23 cellular contexts compared by ENCODE assay signal in the genomic region with DNA sequence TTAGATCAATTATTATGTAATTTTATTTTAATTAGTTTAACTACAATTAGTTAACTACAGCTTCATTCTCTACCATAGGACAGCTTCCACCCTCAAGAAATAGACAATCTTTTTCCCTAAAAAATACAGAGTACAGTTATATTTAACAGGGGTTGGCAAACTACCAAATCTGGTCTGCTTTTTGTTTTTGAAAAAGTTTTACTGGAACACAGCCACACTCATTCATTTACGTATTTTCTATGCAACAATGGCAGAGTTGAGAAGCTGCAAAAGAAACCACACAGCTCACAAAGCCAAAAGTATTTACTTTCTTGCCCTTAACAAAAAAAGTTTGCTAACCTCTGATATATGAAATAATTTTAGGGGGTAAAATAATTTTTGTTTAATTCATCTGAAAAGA. TPM values are rescaled to one million over a fixed set of nuclear protein-coding genes. Genes with fewer than 3 reads are reported as not detected.
DNase-seq lines count a peak whose midpoint lies in the region; ATAC-seq, FAIRE-seq and TF ChIP-seq lines count a peak whose summit lies in the region.
"Had no signal": no experiment of that assay in that cellular context is flagged by ENCODE, and none has a peak within 500 bp of the region (broad histone marks: within the 10 kb centered on the region; RNA-seq: fewer than 3 reads in every experiment).

No MANE protein-coding gene starts in this region.

- H4K20me1 ChIP-seq in GM23338 (replicated peaks; ENCODE audit: insufficient read depth) (no peaks in the 10 kb centered on the region), astrocyte (ENCODE audit: insufficient read depth, low read length) (no peaks in the 10 kb centered on the region)

- H2AFZ ChIP-seq in GM23338 (no peak overlapping the region), astrocyte (ENCODE audit: low read depth, low read length) (no peak overlapping the region)

- no peak overlapping the region for H3K4me3 ChIP-seq in GM23338
- H3K4me3 ChIP-seq in astrocyte (ENCODE audit: insufficient read depth, low read depth, low read length) = no peak overlapping the region
- H3K4me3 ChIP-seq in gastrocnemius medialis = no peak overlapping the region
- H3K4me3 ChIP-seq: heart left ventricle, suprapubic skin had no signal

- H3K4me1 Mint-ChIP-seq in GM23338 (peaks cover 17% of the 10 kb centered on the region), astrocyte (ENCODE audit: low read depth, unreplicated experiment) (no peaks in the 10 kb centered on the region)
- H3K4me1 Mint-ChIP-seq: activated CD4-positive, alpha-beta T cell treated with anti-CD3 and anti-CD28 coated beads, Interleukin-2, amount 10 ng/mL, durations not matched to agents 7 days and 5 days had no signal

- FAIRE-seq in astrocyte (lab: Jason Lieb, UNC) = peak; percentile 95
- FAIRE-seq: D721Med, GM12892 had no signal

- H3K27ac ChIP-seq in GM23338 (ENCODE audit: low read depth) (0 out of 2 replicates have a peak overlapping the region, but pooled peaks have one; percentile 42), astrocyte (ENCODE audit: low read depth, low read length) (no peak overlapping the region), gastrocnemius medialis (no peak overlapping the region)
- H3K27ac ChIP-seq: suprapubic skin had no signal

- H3K27ac Mint-ChIP-seq in GM23338 (peak overlapping the region; percentile 74; the same call in 1 of the 2 replicates), astrocyte (ENCODE audit: unreplicated experiment) (no peak overlapping the region)
- H3K27ac Mint-ChIP-seq: activated CD4-positive, alpha-beta T cell treated with anti-CD3 and anti-CD28 coated beads, Interleukin-2, amount 10 ng/mL, durations not matched to agents 7 days and 5 days; activated naive CD4-positive, alpha-beta T cell treated with anti-CD3 and anti-CD28 coated beads for 36 hours; T-helper 2 cell treated with Interferon-gamma antibody and Interleukin-4, amounts not matched to agents 5 μg/mL and 100 μg/mL, for 36 hours had no signal

- H3K36me3 ChIP-seq in GM23338 (ENCODE audit: insufficient read depth) (no peaks in the 10 kb centered on the region; the same call in 1 of the 2 replicates), astrocyte (ENCODE audit: insufficient read depth, low read length) (no peaks in the 10 kb centered on the region), gastrocnemius medialis (no peaks in the 10 kb centered on the region)
- H3K36me3 ChIP-seq: suprapubic skin had no signal

- peak overlapping the region; percentile 60; the same call in 1 of the 2 replicates for H3K4me2 ChIP-seq in GM23338
- H3K4me2 ChIP-seq in astrocyte (ENCODE audit: low read length) = no peak overlapping the region

- H3K9me3 Mint-ChIP-seq in GM23338 = no peaks in the 10 kb centered on the region; the same call in 2 of the 3 replicates
- H3K9me3 Mint-ChIP-seq in astrocyte (ENCODE audit: unreplicated experiment) = no peaks in the 10 kb centered on the region
- H3K9me3 Mint-ChIP-seq: activated CD4-positive, alpha-beta T cell treated with anti-CD3 and anti-CD28 coated beads, Interleukin-2, amount 10 ng/mL, durations not matched to agents 7 days and 5 days; activated naive CD4-positive, alpha-beta T cell treated with anti-CD3 and anti-CD28 coated beads for 36 hours; T-helper 2 cell treated with Interferon-gamma antibody and Interleukin-4, amounts not matched to agents 5 μg/mL and 100 μg/mL, for 36 hours had no signal

- DNase-seq in GM23338 (ENCODE audit: low spot score) (no peak), astrocyte (ENCODE audit: low read depth) (peak; percentile 45), fibroblast of gingiva (ENCODE audit: low read depth) (peak; percentile 14), myocyte (ENCODE audit: low read depth) (peak; percentile 34), gastrocnemius medialis (no peak), GM13976 (ENCODE audit: low spot score) (no peak)
- no peak for DNase-seq in activated CD4-positive, alpha-beta T cell treated with anti-CD3 and anti-CD28 coated beads for 4 hours
- DNase-seq: activated CD4-positive, alpha-beta T cell treated with anti-CD3 and anti-CD28 coated beads, Interleukin-2, amount 10 ng/mL, durations not matched to agents 7 days and 5 days; activated naive CD4-positive, alpha-beta T cell treated with anti-CD3 and anti-CD28 coated beads for 36 hours; effector CD8-positive, alpha-beta T cell; heart left ventricle; mesenchymal stem cell; NCI-H1417 treated with DMSO at 0.1 percent for 48 hours; NCI-H2081 treated with DMSO at 0.1 percent for 48 hours; NCI-H345; NCI-H748 treated with DMSO at 0.1 percent for 48 hours; small intestine; stimulated activated CD4-positive, alpha-beta T cell treated with anti-CD3 and anti-CD28 coated beads, Interleukin-2, amount 100 ng/mL, for 24 hours had no signal

- H3F3A ChIP-seq in GM23338 (replicated peaks; ENCODE audit: low read depth) = no peaks in the 10 kb centered on the region

- no peak overlapping the region for H3K9ac ChIP-seq in astrocyte (ENCODE audit: low read length)

- H3K27me3 ChIP-seq in GM23338 (ENCODE audit: insufficient read depth) (no peaks in the 10 kb centered on the region), astrocyte (ENCODE audit: insufficient read depth, low read length) (no peaks in the 10 kb centered on the region), gastrocnemius medialis (no peaks in the 10 kb centered on the region)
- H3K27me3 ChIP-seq: heart left ventricle, suprapubic skin had no signal

- no peaks in the 10 kb centered on the region for H3K9me3 ChIP-seq in astrocyte (ENCODE audit: insufficient read depth, low read depth, low read length)
- H3K9me3 ChIP-seq in gastrocnemius medialis = no peaks in the 10 kb centered on the region
- H3K9me3 ChIP-seq: heart left ventricle, suprapubic skin had no signal

- TF ChIP-seq CTCF in GM23338 (conservative IDR thresholded peaks at IDR 0.05; ENCODE audit: low read depth in 2 of 2) (no peak), astrocyte (IDR thresholded peaks at IDR 0.05; ENCODE audit: insufficient read depth, low read depth, low read length) (no peak), gastrocnemius medialis (IDR thresholded peaks at IDR 0.05 in 4 of 5, conservative IDR thresholded peaks at IDR 0.05 in 1 of 5) (no peak), GM13976 (IDR thresholded peaks at IDR 0.05; ENCODE audit: borderline replicate concordance, control extremely low read depth, extremely low read depth, insufficient read depth, missing control alignments) (no peak)

- H3K4me3 Mint-ChIP-seq in GM23338 = no peak overlapping the region
- H3K4me3 Mint-ChIP-seq in astrocyte (ENCODE audit: unreplicated experiment) = no peak overlapping the region
- H3K4me3 Mint-ChIP-seq: activated CD4-positive, alpha-beta T cell treated with anti-CD3 and anti-CD28 coated beads, Interleukin-2, amount 10 ng/mL, durations not matched to agents 7 days and 5 days; activated naive CD4-positive, alpha-beta T cell treated with anti-CD3 and anti-CD28 coated beads for 36 hours; T-helper 2 cell treated with Interferon-gamma antibody and Interleukin-4, amounts not matched to agents 5 μg/mL and 100 μg/mL, for 36 hours had no signal

- H3K4me1 ChIP-seq in GM23338 (ENCODE audit: insufficient read depth) (peaks cover 18% of the 10 kb centered on the region), astrocyte (ENCODE audit: insufficient read depth, low read length) (no peaks in the 10 kb centered on the region), gastrocnemius medialis (peaks cover 0 to 6% of the 10 kb centered on the region in 2 donors)
- H3K4me1 ChIP-seq: suprapubic skin had no signal

- ATAC-seq in GM23338 (no peak), gastrocnemius medialis (no peak), GM18517 (IDR thresholded peaks at IDR 0.05; ENCODE audit: unreplicated experiment) (no peak)

- H3K27me3 Mint-ChIP-seq in GM23338 (ENCODE audit: insufficient read depth, low read depth, poor library complexity) (no peaks in the 10 kb centered on the region), astrocyte (ENCODE audit: low read depth, unreplicated experiment) (no peaks in the 10 kb centered on the region)
- H3K27me3 Mint-ChIP-seq: activated CD4-positive, alpha-beta T cell treated with anti-CD3 and anti-CD28 coated beads, Interleukin-2, amount 10 ng/mL, durations not matched to agents 7 days and 5 days had no signal

- no peaks in the 10 kb centered on the region for H3K9me2 ChIP-seq in GM23338 (ENCODE audit: insufficient read depth)

- H3K36me3 Mint-ChIP-seq in GM23338 (ENCODE audit: low read depth) = peaks cover 23% of the 10 kb centered on the region; the same call in 2 of the 3 replicates
- H3K36me3 Mint-ChIP-seq in astrocyte (ENCODE audit: low read depth, unreplicated experiment) = peaks cover 3% of the 10 kb centered on the region

- in situ Hi-C loops in gastrocnemius medialis (cut with MboI; ENCODE audit: low sequenced_read_pairs in 4 of 4) (no loop called here), GM13976 (cut with MboI; ENCODE audit: low sequenced_read_pairs, unreplicated experiment) (no loop called here)

- H3K79me2 ChIP-seq in GM23338 (replicated peaks; ENCODE audit: insufficient read depth) (peaks cover 3% of the 10 kb centered on the region; the same call in 1 of the 2 replicates), astrocyte (ENCODE audit: insufficient read depth, low read length) (no peaks in the 10 kb centered on the region)

- no peak for TF ChIP-seq POLR2A in gastrocnemius medialis (IDR thresholded peaks at IDR 0.05)

- intact Hi-C loops in gastrocnemius medialis (cut with DNase I; ENCODE audit: low total_unique reads) = no loop called here

TF ChIP-seq in GM23338, 12 proteins besides CTCF, POLR2A, EP300 and RAD21 (continues in another document):
- TF ChIP-seq STAT1 (IDR thresholded peaks at IDR 0.05; ENCODE audit: unreplicated experiment) = no peak
- no peak for TF ChIP-seq POLR2AphosphoS5 (IDR thresholded peaks at IDR 0.05; ENCODE audit: low read depth)

RNA-seq across cellular contexts. Expression of gene TMEM47, which starts 25.3 kb away (rescaled TPM):
- total RNA-seq in GM23338 (2014; rRNA removed; shearing (Covaris generic)) = 56.7 and 59.7 TPM in 2 replicates
- polyA plus RNA-seq in GM23338 (2016; fragmentation: Nextera tagmentation; extraction: Ambion mirVana) = 25.4 and 25.6 TPM in 2 replicates
- total RNA-seq in astrocyte (39.6 and 40.3 TPM in 2 replicates), myocyte (69.2 and 81.1 TPM in 2 replicates), gastrocnemius medialis (10 to 100 TPM; 30.6 to 95.8 (median 44.3) TPM)
- 31.0 TPM for polyA plus RNA-seq in myocyte (2012)
- total RNA-seq: activated CD4-positive, alpha-beta T cell treated with anti-CD3 and anti-CD28 coated beads, Interleukin-2, amount 10 ng/mL, durations not matched to agents 7 days and 5 days; activated naive CD4-positive, alpha-beta T cell treated with anti-CD3 and anti-CD28 coated beads for 36 hours had no signal

Comparison
In these comparisons a context has a peak if more than half of its experiments do, and no peak if none do; other contexts are left out.
1. DNase-seq: peak in astrocyte (single experiment), fibroblast of gingiva (single experiment) and myocyte (single experiment); none in GM23338 (single experiment), gastrocnemius medialis (0 of 2), GM13976 (single experiment) and activated CD4-positive, alpha-beta T cell treated with anti-CD3 and anti-CD28 coated beads for 4 hours (0 of 2).